ENCODE assay signal across 32 cellular contexts in genomic region chr20:33303595-33303994, GRCh38. TPM values are rescaled to one million over a fixed set of nuclear protein-coding genes. Genes with fewer than 3 reads are reported as not detected.
"Had no signal": no experiment of that assay in that cellular context is flagged by ENCODE, and none has a peak within 500 bp of the region (broad histone marks: within the 10 kb centered on the region; RNA-seq: fewer than 3 reads in every experiment).

No MANE protein-coding gene starts in this region.

- H3K27me3 ChIP-seq: dorsolateral prefrontal cortex had no signal

- H3K4me3 ChIP-seq: coronary artery, dorsolateral prefrontal cortex, esophagus squamous epithelium, gastrocnemius medialis, heart right ventricle, left lung, lower lobe of right lung, mucosa of descending colon had no signal

- H3K36me3 ChIP-seq: esophagus squamous epithelium, gastrocnemius medialis, heart right ventricle, left lung, lower lobe of right lung had no signal

- H3K27ac ChIP-seq: coronary artery, dorsolateral prefrontal cortex, esophagus squamous epithelium, gastrocnemius medialis, heart right ventricle, left lung, lower lobe of right lung had no signal

- H3K4me1 ChIP-seq: gastrocnemius medialis had no signal

- ATAC-seq: gastrocnemius medialis, heart right ventricle, left cardiac atrium, left lung, left ventricle myocardium superior, lower lobe of right lung, mucosa of descending colon had no signal

- H3K9me3 ChIP-seq: esophagus squamous epithelium, gastrocnemius medialis, heart right ventricle, left lung, lower lobe of right lung, mucosa of descending colon had no signal

- FAIRE-seq: colon, endothelial cell of umbilical vein, islet of Langerhans, keratinocyte had no signal

- DNase-seq: dermis blood vessel endothelial cell; dorsolateral prefrontal cortex; effector CD4-positive, alpha-beta T cell; effector memory CD4-positive, alpha-beta T cell; esophagus squamous epithelium; foreskin fibroblast; foreskin melanocyte; gastrocnemius medialis; glutamatergic neuron; head of caudate nucleus; heart right ventricle; hippocampal formation; left cardiac atrium; left lung; left ventricle myocardium superior; lower lobe of right lung; mesenchymal stem cell; mucosa of descending colon; naive B cell had no signal

RNA-seq across cellular contexts. Expression of gene BPIFB1, which starts 20.6 kb away (rescaled TPM):
- total RNA-seq: dermis blood vessel endothelial cell, dorsolateral prefrontal cortex, endothelial cell of umbilical vein, epithelial cell of proximal tubule, gastrocnemius medialis, glomerular endothelial cell, heart right ventricle, kidney epithelial cell, left cardiac atrium, left ventricle myocardium superior, lower leg skin, lung microvascular endothelial cell, mesenteric fat pad, mesothelial cell of epicardium, mucosa of descending colon, myocyte had no signal
- polyA plus RNA-seq: endothelial cell of umbilical vein, keratinocyte had no signal
